Comparison of ENCODE assay signal across 17 cellular contexts in the genomic region with DNA sequence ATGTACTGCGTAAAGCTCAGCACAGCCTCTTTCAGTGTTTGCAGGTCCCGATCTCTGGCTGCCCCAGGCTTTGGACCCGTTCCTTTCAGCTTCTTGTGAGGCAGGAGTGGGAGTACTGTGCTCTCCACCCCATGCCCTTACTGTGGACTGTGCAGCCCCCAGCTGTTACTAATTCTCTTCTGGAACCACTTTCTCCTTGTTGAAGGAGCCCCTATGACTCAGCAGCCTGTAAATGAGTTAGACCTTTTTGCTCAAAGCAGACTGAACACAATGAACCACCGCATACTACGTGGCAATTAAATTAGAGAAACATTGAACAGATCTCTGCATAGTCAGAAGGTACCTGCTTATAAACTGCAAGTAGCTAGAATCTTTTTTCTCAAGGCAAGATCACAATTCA. TPM values are rescaled to one million over a fixed set of nuclear protein-coding genes. Genes with fewer than 3 reads are reported as not detected.
DNase-seq lines count a peak whose midpoint lies in the region; ATAC-seq and TF ChIP-seq lines count a peak whose summit lies in the region.
"Had no signal": no experiment of that assay in that cellular context is flagged by ENCODE, and none has a peak within 500 bp of the region (broad histone marks: within the 10 kb centered on the region; RNA-seq: fewer than 3 reads in every experiment).

No MANE protein-coding gene starts in this region.

- TF ChIP-seq CTCF in fibroblast of villous mesenchyme (IDR thresholded peaks at IDR 0.05; ENCODE audit: insufficient read depth, low read depth, low read length) (no peak), smooth muscle cell (IDR thresholded peaks at IDR 0.05; ENCODE audit: borderline replicate concordance, insufficient read depth, poor library complexity, severe bottlenecking) (no peak), endothelial cell (IDR thresholded peaks at IDR 0.05; ENCODE audit: unreplicated experiment) (no peak)

- H3K4me1 Mint-ChIP-seq in endothelial cell (ENCODE audit: unreplicated experiment) = no peaks in the 10 kb centered on the region
- H3K4me1 Mint-ChIP-seq: activated CD4-positive, alpha-beta T cell treated with anti-CD3 and anti-CD28 coated beads, Interleukin-2, amount 10 ng/mL, durations not matched to agents 7 days and 5 days had no signal

- H3K9me3 Mint-ChIP-seq in endothelial cell (ENCODE audit: unreplicated experiment) = no peaks in the 10 kb centered on the region
- H3K9me3 Mint-ChIP-seq: activated CD4-positive, alpha-beta T cell treated with anti-CD3 and anti-CD28 coated beads, Interleukin-2, amount 10 ng/mL, durations not matched to agents 7 days and 5 days; activated T-cell treated with anti-CD3 and anti-CD28 coated beads, Interleukin-2, amount 50 U/mL, for 24 hours had no signal

- peak overlapping the region; percentile 38 for H3K9ac ChIP-seq in smooth muscle cell (ENCODE audit: low read depth)

- H3K4me1 ChIP-seq in smooth muscle cell (ENCODE audit: low read depth) = no peaks in the 10 kb centered on the region
- H3K4me1 ChIP-seq in effector memory CD4-positive, alpha-beta T cell (ENCODE audit: control insufficient read depth, insufficient read depth, low read length, poor library complexity, severe bottlenecking) = no peaks in the 10 kb centered on the region

- H3K27ac ChIP-seq in smooth muscle cell (ENCODE audit: low read depth) = peak overlapping the region; percentile 18
- H3K27ac ChIP-seq in effector memory CD4-positive, alpha-beta T cell (ENCODE audit: insufficient read depth, low read length, poor library complexity, severe bottlenecking) = no peak overlapping the region

- no peaks in the 10 kb centered on the region for H3K9me3 ChIP-seq in smooth muscle cell (replicated peaks; ENCODE audit: low read depth)
- no peaks in the 10 kb centered on the region for H3K9me3 ChIP-seq in effector memory CD4-positive, alpha-beta T cell (ENCODE audit: control insufficient read depth, low read length)

- H3K4me3 ChIP-seq in fibroblast of villous mesenchyme (ENCODE audit: low read depth, low read length) (no peak overlapping the region), smooth muscle cell (no peak overlapping the region)
- H3K4me3 ChIP-seq in effector memory CD4-positive, alpha-beta T cell (ENCODE audit: insufficient read depth, low read depth, low read length, poor library complexity, severe bottlenecking) = no peak overlapping the region

- H3K27ac Mint-ChIP-seq in endothelial cell (ENCODE audit: unreplicated experiment) = no peak overlapping the region
- H3K27ac Mint-ChIP-seq: activated CD4-positive, alpha-beta T cell treated with anti-CD3 and anti-CD28 coated beads, Interleukin-2, amount 10 ng/mL, durations not matched to agents 7 days and 5 days; activated T-cell treated with anti-CD3 and anti-CD28 coated beads, Interleukin-2, amount 50 U/mL, for 24 hours; CD8-positive, alpha-beta T cell had no signal

- DNase-seq in H4 (ENCODE audit: low spot score) (peak; percentile 3), amniotic epithelial cell (ENCODE audit: low read depth) (peak; percentile 72), fibroblast of villous mesenchyme (ENCODE audit: low read depth) (peak; percentile 23), smooth muscle cell (lab: John Stamatoyannopoulos, UW; ENCODE audit: unreplicated experiment) (no peak), HUDEP-2 (lab: John Stamatoyannopoulos, UW; ENCODE audit: unreplicated experiment in 76 of 76) (no peak), endothelial cell (ENCODE audit: low spot score) (no peak)
- DNase-seq in effector memory CD4-positive, alpha-beta T cell = no peak
- DNase-seq: activated CD4-positive, alpha-beta T cell treated with anti-CD3 and anti-CD28 coated beads, Interleukin-2, amount 10 ng/mL, durations not matched to agents 7 days and 5 days; activated T-cell treated with anti-CD3 and anti-CD28 coated beads, Interleukin-2, amount 50 U/mL, for 24 hours; CD8-positive, alpha-beta T cell; Kasumi-1; NCI-H187; NCI-H774; retina; stimulated activated CD4-positive, alpha-beta T cell treated with anti-CD3 and anti-CD28 coated beads, Interleukin-4, amount 100 ng/mL, for 24 hours had no signal

- no peaks in the 10 kb centered on the region for H3K36me3 Mint-ChIP-seq in endothelial cell (ENCODE audit: low read depth, unreplicated experiment)
- H3K36me3 Mint-ChIP-seq: CD8-positive, alpha-beta T cell had no signal

- no peaks in the 10 kb centered on the region for H3K79me2 ChIP-seq in smooth muscle cell (ENCODE audit: low read depth)

- ATAC-seq in HG03108 (IDR thresholded peaks at IDR 0.05; ENCODE audit: unreplicated experiment) = no peak
- ATAC-seq: CD8-positive, alpha-beta T cell had no signal

- no peaks in the 10 kb centered on the region for H4K20me1 ChIP-seq in smooth muscle cell (ENCODE audit: low read depth)

- H3K36me3 ChIP-seq in smooth muscle cell (ENCODE audit: low read depth) = no peaks in the 10 kb centered on the region
- H3K36me3 ChIP-seq in effector memory CD4-positive, alpha-beta T cell (ENCODE audit: control insufficient read depth, insufficient read depth, low read length) = no peaks in the 10 kb centered on the region

- peaks cover 9% of the 10 kb centered on the region for H3F3A ChIP-seq in smooth muscle cell (ENCODE audit: low read depth)

- H3K4me2 ChIP-seq in smooth muscle cell = peak overlapping the region; percentile 75

- H2AFZ ChIP-seq in smooth muscle cell (ENCODE audit: low read depth) = no peak overlapping the region

- WGBS in smooth muscle cell (ENCODE audit: low lambda C conversion rate) = 25% methylated on average over 5 of the region's 5 CpGs

- peaks cover 11% of the 10 kb centered on the region for H3K27me3 Mint-ChIP-seq in endothelial cell (ENCODE audit: unreplicated experiment)

- H3K27me3 ChIP-seq in smooth muscle cell (ENCODE audit: low read depth) = no peaks in the 10 kb centered on the region
- H3K27me3 ChIP-seq in effector memory CD4-positive, alpha-beta T cell (replicated peaks; ENCODE audit: control insufficient read depth, insufficient read depth, low read length, poor library complexity, severe bottlenecking) = no peaks in the 10 kb centered on the region

- H3K4me3 Mint-ChIP-seq in endothelial cell (ENCODE audit: unreplicated experiment) = no peak overlapping the region
- H3K4me3 Mint-ChIP-seq: activated CD4-positive, alpha-beta T cell treated with anti-CD3 and anti-CD28 coated beads, Interleukin-2, amount 10 ng/mL, durations not matched to agents 7 days and 5 days; activated T-cell treated with anti-CD3 and anti-CD28 coated beads, Interleukin-2, amount 50 U/mL, for 24 hours; CD8-positive, alpha-beta T cell had no signal

RNA-seq across cellular contexts. Expression of gene SERTM1, which starts 39.0 kb away (rescaled TPM):
- not detected in 2 replicates for total RNA-seq in H4 (2014; rRNA removed; shearing (Covaris generic))
- total RNA-seq in fibroblast of villous mesenchyme (not detected in 2 replicates), smooth muscle cell (not detected in 2 replicates), endothelial cell (ENCODE audit: unreplicated experiment) (0.08 TPM)
- polyA plus RNA-seq in smooth muscle cell = not detected in 2 replicates
- total RNA-seq: activated CD4-positive, alpha-beta T cell treated with anti-CD3 and anti-CD28 coated beads, Interleukin-2, amount 10 ng/mL, durations not matched to agents 7 days and 5 days; CD8-positive, alpha-beta T cell had no signal
- polyA plus RNA-seq: keratinocyte had no signal

Comparison
In these comparisons a context has a peak if more than half of its experiments do, and no peak if none do; other contexts are left out.
1. DNase-seq: peak in H4 (single experiment), amniotic epithelial cell (single experiment) and fibroblast of villous mesenchyme (single experiment); none in smooth muscle cell (single experiment), HUDEP-2 (0 of 76), endothelial cell (single experiment) and effector memory CD4-positive, alpha-beta T cell (0 of 3).